In the genomic region with DNA sequence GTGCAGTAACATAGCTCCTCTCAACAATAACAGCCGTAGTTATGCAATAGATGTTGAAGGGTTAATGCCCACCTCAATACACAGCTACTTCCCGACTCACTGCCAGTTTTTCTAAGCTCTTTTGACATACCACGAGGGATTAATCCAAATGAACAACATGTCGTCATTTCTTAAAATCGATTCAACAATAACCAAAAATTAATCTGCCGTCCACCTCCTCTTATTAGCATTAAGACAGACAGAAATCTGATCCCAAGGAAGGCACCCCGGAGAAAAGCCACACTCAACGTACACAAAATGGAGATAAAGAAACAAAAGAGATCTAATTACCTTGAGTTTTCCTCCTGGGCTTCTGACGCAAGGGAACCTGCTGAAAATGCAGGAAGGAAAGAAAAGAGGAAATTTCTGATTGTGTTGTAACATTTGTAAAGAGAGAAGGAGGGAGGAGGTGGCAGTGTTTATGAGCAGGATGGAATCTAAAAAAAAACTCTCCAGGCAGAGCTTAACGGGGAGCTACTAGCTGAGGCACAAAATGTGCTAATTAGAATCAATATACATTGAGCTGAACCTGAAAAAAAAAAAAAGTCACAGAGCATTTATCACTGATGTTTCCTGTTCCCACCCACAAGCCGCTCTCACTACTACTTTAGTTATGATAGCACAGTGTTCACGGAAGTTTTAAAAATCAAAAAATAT, we compare ENCODE assay signal across 8 cellular contexts.
DNase-seq lines count a peak whose midpoint lies in the region; ATAC-seq, FAIRE-seq and TF ChIP-seq lines count a peak whose summit lies in the region.

No MANE protein-coding gene starts in this region.

- DNase-seq in KBM-7 (peak; percentile 58), activated gamma-delta T cell treated with Interleukin-2 at 50 U/mL for 16 hours (no peak), HTR-8/SVneo (ENCODE audit: insufficient read length, low spot score) (no peak), NCI-H1694 (lab: John Stamatoyannopoulos, UW) (no peak)
- no peak for DNase-seq in activated naive CD8-positive, alpha-beta T cell treated with anti-CD3 and anti-CD28 coated beads, Interleukin-2, amount 50 U/mL, for 24 hours

- H3K9me3 Mint-ChIP-seq in activated naive CD8-positive, alpha-beta T cell treated with anti-CD3 and anti-CD28 coated beads, Interleukin-2, amount 50 U/mL, for 24 hours = peaks cover 9% of the 10 kb centered on the region
- no peaks in the 10 kb centered on the region for H3K9me3 Mint-ChIP-seq in nephron

- H3K4me3 Mint-ChIP-seq in activated naive CD8-positive, alpha-beta T cell treated with anti-CD3 and anti-CD28 coated beads, Interleukin-2, amount 50 U/mL, for 24 hours = peak overlapping the region; percentile 90
- peak overlapping the region; percentile 77 to 83 (median 79) for H3K4me3 Mint-ChIP-seq in nephron

- peaks cover 14% of the 10 kb centered on the region for H3K36me3 Mint-ChIP-seq in activated naive CD8-positive, alpha-beta T cell treated with anti-CD3 and anti-CD28 coated beads, Interleukin-2, amount 50 U/mL, for 24 hours (ENCODE audit: low read depth)
- H3K36me3 Mint-ChIP-seq in nephron (ENCODE audit: low read depth) = no peaks in the 10 kb centered on the region

- no peak for TF ChIP-seq CTCF in nephron (IDR thresholded peaks at IDR 0.05; ENCODE audit: unreplicated experiment in 3 of 3)

- no peaks in the 10 kb centered on the region for H3K27me3 Mint-ChIP-seq in activated naive CD8-positive, alpha-beta T cell treated with anti-CD3 and anti-CD28 coated beads, Interleukin-2, amount 50 U/mL, for 24 hours
- H3K27me3 Mint-ChIP-seq in nephron (ENCODE audit: low read depth) = no peaks in the 10 kb centered on the region

- in situ Hi-C loops in KBM-7 (cut with MboI; ENCODE audit: low pct_unique_long_range_greater_than_20kb, low sequenced_read_pairs) = no loop called here

- no peak for TF ChIP-seq POLR2A in GM18505 (IDR thresholded peaks at IDR 0.05; ENCODE audit: borderline replicate concordance, extremely low read depth, insufficient read depth, insufficient read length)

- no peak for FAIRE-seq in HTR-8/SVneo (lab: Jason Lieb, UNC)

- H3K4me1 Mint-ChIP-seq in activated naive CD8-positive, alpha-beta T cell treated with anti-CD3 and anti-CD28 coated beads, Interleukin-2, amount 50 U/mL, for 24 hours = peaks cover 90% of the 10 kb centered on the region
- H3K4me1 Mint-ChIP-seq in nephron = peaks cover 28% of the 10 kb centered on the region

- H3K27ac Mint-ChIP-seq in activated naive CD8-positive, alpha-beta T cell treated with anti-CD3 and anti-CD28 coated beads, Interleukin-2, amount 50 U/mL, for 24 hours = peak overlapping the region; percentile 92
- H3K27ac Mint-ChIP-seq in nephron = peak overlapping the region; percentile 56 to 81 (median 74)

- ATAC-seq in GM18505 (IDR thresholded peaks at IDR 0.05; ENCODE audit: unreplicated experiment) = peak; percentile 35
- peak; percentile 34 for ATAC-seq in GM21619 (IDR thresholded peaks at IDR 0.05; ENCODE audit: unreplicated experiment)
- peak; percentile 57 for ATAC-seq in activated naive CD8-positive, alpha-beta T cell treated with anti-CD3 and anti-CD28 coated beads, Interleukin-2, amount 50 U/mL, for 24 hours
